13 cellular contexts compared by ENCODE assay signal in the genomic region with DNA sequence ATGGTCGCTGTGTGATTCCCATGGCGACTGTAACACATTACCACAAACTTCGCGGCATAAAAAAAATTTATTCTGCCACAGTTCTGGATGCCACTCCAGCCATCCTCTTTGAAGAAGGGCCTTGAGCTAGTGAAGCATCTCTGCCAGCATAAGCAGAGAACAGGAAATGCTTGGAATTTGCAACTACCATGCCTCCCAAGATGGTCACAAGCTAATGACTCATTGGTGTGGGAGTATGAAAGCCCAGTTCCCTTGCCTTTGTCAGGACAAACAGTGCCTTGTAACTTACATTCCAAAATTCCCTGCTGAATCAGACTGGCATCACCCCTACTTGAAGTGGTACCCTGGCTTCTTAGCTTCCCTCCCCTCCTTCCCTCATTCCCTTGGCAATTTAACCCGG.
DNase-seq lines count a peak whose midpoint lies in the region; ATAC-seq and FAIRE-seq lines count a peak whose summit lies in the region.
"Had no signal": no experiment of that assay in that cellular context is flagged by ENCODE, and none has a peak within 500 bp of the region (broad histone marks: within the 10 kb centered on the region; RNA-seq: fewer than 3 reads in every experiment).

No MANE protein-coding gene starts in this region.

- peak; percentile 92 for FAIRE-seq in urothelium cell line (lab: Jason Lieb, UNC)

- intact Hi-C loops in left cardiac atrium (cut with DNase I) (no loop called here), Right ventricle myocardium superior (cut with DNase I) (no loop called here)

- ATAC-seq in left cardiac atrium (peak; percentile 41 to 58), Right ventricle myocardium superior (ENCODE audit: poor library complexity) (no peak), HG03175 (IDR thresholded peaks at IDR 0.05; ENCODE audit: unreplicated experiment) (no peak)
- ATAC-seq: left ventricle myocardium superior; stimulated activated memory B cell treated with anti-CD40 and anti-IgM and Interleukin-4, amounts not matched to agents 10 μg/mL and 1 μg/mL and 100 μg/mL, for 72 hours had no signal

- DNase-seq in left cardiac atrium (no peak), Right ventricle myocardium superior (no peak), amniotic epithelial cell (ENCODE audit: low read depth) (peak; percentile 91), hepatic stellate cell (ENCODE audit: low spot score) (peak; percentile 23), urothelium cell line (ENCODE audit: low spot score) (peak; percentile 52), NCI-H1930 (lab: John Stamatoyannopoulos, UW) (no peak), NCI-H146 treated with DMSO at 0.1 percent for 48 hours (lab: John Stamatoyannopoulos, UW; ENCODE audit: unreplicated experiment) (no peak)
- DNase-seq: activated T-cell treated with anti-CD3 and anti-CD28 coated beads, Interleukin-2, amount 50 U/mL, for 48 hours; AML-193; effector CD8-positive, alpha-beta T cell; left ventricle myocardium superior had no signal

Comparison
In these comparisons a context has a peak if more than half of its experiments do, and no peak if none do; other contexts are left out.
1. ATAC-seq: peak in left cardiac atrium (2 of 2); none in Right ventricle myocardium superior (single experiment) and HG03175 (single experiment).
2. DNase-seq: peak in amniotic epithelial cell (single experiment), hepatic stellate cell (single experiment) and urothelium cell line (single experiment); none in left cardiac atrium (single experiment), Right ventricle myocardium superior (single experiment), NCI-H1930 (0 of 2) and NCI-H146 treated with DMSO at 0.1 percent for 48 hours (single experiment).